In genomic region chr15:89665449-89666146, GRCh38 we compare ENCODE assay signal across 8 cellular contexts. TPM values are rescaled to one million over a fixed set of nuclear protein-coding genes. Genes with fewer than 3 reads are reported as not detected.
DNase-seq lines count a peak whose midpoint lies in the region; ATAC-seq and TF ChIP-seq lines count a peak whose summit lies in the region.

No MANE protein-coding gene starts in this region.

- H3K27ac ChIP-seq in esophagus muscularis mucosa (replicated peaks in 1 of 4) (peak overlapping the region; percentile 88 to 91 (median 90)), mucosa of rectum (ENCODE audit: low read depth in 2 of 2, low read length in 2 of 2) (peak overlapping the region; percentile 61 to 71)

- CTCF ChIA-PET in T-cell (lab: Charles Lee) = no interaction called here

- peak overlapping the region; percentile 54 to 62 (median 56) for H3K4me3 ChIP-seq in esophagus muscularis mucosa
- H3K4me3 ChIP-seq in mucosa of rectum (ENCODE audit: low read length in 2 of 2) = peak overlapping the region; percentile 51 to 52

- H3K36me3 ChIP-seq in esophagus muscularis mucosa = no peaks in the 10 kb centered on the region
- no peaks in the 10 kb centered on the region for H3K36me3 ChIP-seq in mucosa of rectum (ENCODE audit: control insufficient read depth in 2 of 2, insufficient read depth in 2 of 2, low read length in 2 of 2)

- H3K4me1 ChIP-seq in esophagus muscularis mucosa (peaks cover 22 to 31% (median 23%) of the 10 kb centered on the region in 4 donors), mucosa of rectum (ENCODE audit: control insufficient read depth in 2 of 2, insufficient read depth in 2 of 2, low read length in 2 of 2) (peaks cover 19 to 21% of the 10 kb centered on the region in 2 donors)

- H3K36me3 Mint-ChIP-seq in T-cell = no peaks in the 10 kb centered on the region

- peak overlapping the region; percentile 10 to 76 for H3K9ac ChIP-seq in mucosa of rectum (ENCODE audit: low read depth in 1 of 2, low read length in 2 of 2)

- no peak for ATAC-seq in T-cell (replicated peaks in 1 of 4)

- POLR2A ChIA-PET in T-cell (lab: Charles Lee) = no interaction called here

- intact Hi-C loops in esophagus muscularis mucosa (cut with DNase I) = no loop called here

- no peak overlapping the region for H3K27ac Mint-ChIP-seq in T-cell

- H3K9me3 ChIP-seq in esophagus muscularis mucosa = no peaks in the 10 kb centered on the region
- H3K9me3 ChIP-seq in mucosa of rectum (ENCODE audit: control insufficient read depth in 2 of 2, low read length in 2 of 2) = no peaks in the 10 kb centered on the region

- H3K4me1 Mint-ChIP-seq in T-cell = peaks cover 4 to 6% (median 4%) of the 10 kb centered on the region in 3 donors

- no peaks in the 10 kb centered on the region for H3K27me3 ChIP-seq in esophagus muscularis mucosa
- peaks cover 0 to 3% of the 10 kb centered on the region in 2 donors for H3K27me3 ChIP-seq in mucosa of rectum (ENCODE audit: control insufficient read depth in 2 of 2, insufficient read depth in 2 of 2, low read length in 2 of 2)

- peaks cover 36 to 38% of the 10 kb centered on the region in 2 donors for H3K27me3 Mint-ChIP-seq in T-cell

- no peak for TF ChIP-seq POLR2A in esophagus muscularis mucosa (IDR thresholded peaks at IDR 0.05; ENCODE audit: low read depth)

- H3K9me3 Mint-ChIP-seq in T-cell = no peaks in the 10 kb centered on the region

- peak; percentile 26 to 43 for DNase-seq in activated T-cell treated with anti-CD3 and anti-CD28 coated beads, Interleukin-2, amount 50 U/mL, for 48 hours
- no peak for DNase-seq in activated T-cell treated with anti-CD3 and anti-CD28 coated beads, Interleukin-2, amount 50 U/mL, for 1 hour
- peak; percentile 75 for DNase-seq in RPMI8226
- DNase-seq in esophagus muscularis mucosa (ENCODE audit: extremely low spot score) = no peak
- no peak for DNase-seq in NCI-H1092 (lab: John Stamatoyannopoulos, UW)
- no peak for DNase-seq in T-cell
- no peak for DNase-seq in epidermal melanocyte (ENCODE audit: insufficient read length, low spot score)

- TF ChIP-seq CTCF in esophagus muscularis mucosa (IDR thresholded peaks at IDR 0.05) = no peak

- 1% methylated on average over 18 of the region's 72 CpGs for WGBS in esophagus muscularis mucosa

- TF ChIP-seq EP300 in esophagus muscularis mucosa (IDR thresholded peaks at IDR 0.05) = no peak

- no peak overlapping the region for H3K4me3 Mint-ChIP-seq in T-cell

RNA-seq across cellular contexts. Expression of gene KIF7, which starts 10.3 kb away (rescaled TPM):
- 10 to 100 TPM; 10.8 to 23.6 (median 18.9) TPM for total RNA-seq in esophagus muscularis mucosa
- under 1 TPM; 0.07 to 0.26 (median 0.20) TPM for total RNA-seq in T-cell

RNA-seq across cellular contexts. Expression of gene PLIN1, which starts 13.6 kb away (rescaled TPM):
- total RNA-seq in esophagus muscularis mucosa = 1 to 10 TPM in 3 of 4 donors, under 1 TPM in 1; 0.99 to 5.8 (median 2.8) TPM
- 1 to 10 TPM in 1 of 5 donors, under 1 TPM in 3, not detected in 1; 0.25 to 1.1 (median 0.60) TPM for total RNA-seq in T-cell

RNA-seq across cellular contexts. Expression of gene PEX11A, which starts 25.0 kb away (rescaled TPM):
- total RNA-seq in esophagus muscularis mucosa (10 to 100 TPM; 10.8 to 20.2 (median 15.4) TPM), T-cell (1 to 10 TPM in 4 of 5 donors, under 1 TPM in 1; 0.91 to 4.0 (median 2.0) TPM)

RNA-seq across cellular contexts. Expression of gene WDR93, which starts 25.0 kb away (rescaled TPM):
- total RNA-seq in esophagus muscularis mucosa = under 1 TPM in 3 of 4 donors, not detected in 1; 0.13 to 0.42 (median 0.17) TPM
- total RNA-seq in T-cell = under 1 TPM in 2 of 5 donors, not detected in 3; 0.13 to 0.35 TPM

Comparison
In these comparisons a context has a peak if more than half of its experiments do, and no peak if none do; other contexts are left out.
1. DNase-seq: peak in activated T-cell treated with anti-CD3 and anti-CD28 coated beads, Interleukin-2, amount 50 U/mL, for 48 hours (2 of 2) and RPMI8226 (single experiment); none in activated T-cell treated with anti-CD3 and anti-CD28 coated beads, Interleukin-2, amount 50 U/mL, for 1 hour (single experiment), esophagus muscularis mucosa (single experiment), NCI-H1092 (single experiment), T-cell (0 of 34) and epidermal melanocyte (single experiment).
2. RNA of gene KIF7, which starts 10.3 kb away (total RNA-seq): 10.8 to 23.6 TPM in esophagus muscularis mucosa; 0.07 to 0.26 TPM in T-cell; every median in the first group is over 4 times any median in the second.